In the genomic region with DNA sequence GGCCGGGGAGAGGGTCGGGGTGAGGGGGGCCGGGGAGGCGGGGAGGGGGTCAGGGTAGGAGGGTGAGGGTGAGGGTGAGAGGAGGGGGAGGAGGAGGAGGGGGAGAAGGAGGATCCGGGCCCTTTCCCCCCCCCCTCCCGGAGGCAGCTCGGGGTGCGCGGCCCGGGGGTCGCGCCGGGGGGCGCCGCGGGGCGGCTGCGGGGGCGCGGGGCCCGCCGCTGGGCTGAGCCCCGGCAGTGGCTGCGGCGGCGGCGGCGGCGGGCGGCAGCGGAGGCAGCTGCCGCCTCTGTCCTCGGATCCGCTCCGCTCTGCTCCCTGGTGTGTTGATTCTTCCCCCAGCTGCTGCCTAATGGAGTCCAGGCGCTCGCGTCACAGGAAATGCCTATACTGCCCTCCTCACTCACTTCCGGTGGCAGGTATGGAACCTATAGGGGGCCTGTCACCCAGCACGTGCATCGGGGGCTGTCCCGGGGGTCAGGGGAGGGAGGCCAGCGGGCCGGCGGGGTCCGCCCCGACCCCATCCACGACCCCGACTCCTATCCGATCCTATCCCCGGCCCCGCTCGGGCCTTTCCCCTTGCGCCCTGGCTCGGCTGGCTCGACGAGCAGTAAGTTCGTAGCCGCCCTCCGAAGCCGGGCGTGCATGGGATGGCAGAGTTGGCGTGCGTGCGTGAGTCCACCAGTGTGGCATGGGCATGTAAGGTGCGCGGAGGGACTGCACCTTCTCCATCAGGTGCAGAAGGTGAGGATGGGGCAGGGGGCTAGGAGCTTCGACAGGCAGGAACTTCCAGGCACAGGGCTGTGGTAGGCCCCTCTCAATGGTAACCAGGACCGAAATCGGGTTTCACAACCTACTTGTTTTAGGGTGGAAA, we compare ENCODE assay signal across 8 cellular contexts. TPM values are rescaled to one million over a fixed set of nuclear protein-coding genes. Genes with fewer than 3 reads are reported as not detected.
A peak's percentile ranks its signal among the peaks of the same experiment; 100 is the strongest.
DNase-seq lines count a peak whose midpoint lies in the region; ATAC-seq and TF ChIP-seq lines count a peak whose summit lies in the region.

Gene WDR26 (minus strand): TSS at position 351 of the 871 bp plus-strand sequence.

- peak in 2 of 4 experiments; percentile 33 to 55 for TF ChIP-seq CTCF in prostate gland (IDR thresholded peaks at IDR 0.05)

- under 1% methylated on average over 47 of the region's 70 CpGs for WGBS in prostate gland
- 1% methylated on average over 68 of the region's 70 CpGs for WGBS in urinary bladder

- no peaks in the 10 kb centered on the region for H3K9me3 Mint-ChIP-seq in T-helper 1 cell treated with Interleukin-12 subunit alpha and Interleukin-12 subunit beta and Interleukin-4 antibody, amounts not matched to agents 30 μg/mL and 1 μg/mL, for 36 hours

- H3K4me3 ChIP-seq in prostate gland (peak within 1 kb of the TSS; percentile 65 to 87), urinary bladder (ENCODE audit: low read depth, low read length) (peak within 1 kb of the TSS; percentile 97)

- peak within 1 kb of the TSS; percentile 93 for H3K4me3 Mint-ChIP-seq in T-helper 1 cell treated with Interleukin-12 subunit alpha and Interleukin-12 subunit beta and Interleukin-4 antibody, amounts not matched to agents 30 μg/mL and 1 μg/mL, for 36 hours

- H3K4me1 ChIP-seq in prostate gland (replicated peaks): peaks cover 8% of the 10 kb centered on the region
- no peaks in the 10 kb centered on the region for H3K4me1 ChIP-seq in urinary bladder (ENCODE audit: insufficient read depth)

- no peaks in the 10 kb centered on the region for H3K27me3 Mint-ChIP-seq in T-helper 1 cell treated with Interleukin-12 subunit alpha and Interleukin-12 subunit beta and Interleukin-4 antibody, amounts not matched to agents 30 μg/mL and 1 μg/mL, for 36 hours (ENCODE audit: low read depth)

- peak within 1 kb of the TSS; percentile 94 to 97 for H3K27ac ChIP-seq in prostate gland
- peak within 1 kb of the TSS; percentile 97 for H3K27ac ChIP-seq in urinary bladder (ENCODE audit: low read depth)

- TF ChIP-seq POLR2A in GM15510 (IDR thresholded peaks at IDR 0.05; ENCODE audit: borderline replicate concordance, extremely low read depth, insufficient read length): peak; percentile 89
- TF ChIP-seq POLR2A in prostate gland (IDR thresholded peaks at IDR 0.05): peak; percentile 80

- ATAC-seq in HG02798 (IDR thresholded peaks at IDR 0.05; ENCODE audit: poor library complexity, unreplicated experiment) (peak; percentile 92), left ventricle myocardium superior (peak; percentile 83)

- intact Hi-C loops in left ventricle myocardium superior (cut with micrococcal nuclease) (no loop called here), prostate gland (cut with DNase I) (loop anchor here (1.0 kb wide), 1 partner anchor 23 kb away; no protein-coding TSS in a partner anchor)

- H3K9me3 ChIP-seq in prostate gland: no peaks in the 10 kb centered on the region

- H3K27me3 ChIP-seq in prostate gland (replicated peaks; ENCODE audit: insufficient read depth): no peaks in the 10 kb centered on the region

- peak within 1 kb of the TSS; percentile 95 for H3K27ac Mint-ChIP-seq in T-helper 1 cell treated with Interleukin-12 subunit alpha and Interleukin-12 subunit beta and Interleukin-4 antibody, amounts not matched to agents 30 μg/mL and 1 μg/mL, for 36 hours

- DNase-seq in NCI-H146 treated with DMSO at 0.1 percent for 48 hours (lab: John Stamatoyannopoulos, UW; ENCODE audit: unreplicated experiment) (peak; percentile 87), amniotic epithelial cell (ENCODE audit: low read depth) (peak; percentile 77), left ventricle myocardium superior (peak; percentile 84), prostate gland (ENCODE audit: low spot score) (peak; percentile 88)

- H3K36me3 Mint-ChIP-seq in T-helper 1 cell treated with Interleukin-12 subunit alpha and Interleukin-12 subunit beta and Interleukin-4 antibody, amounts not matched to agents 30 μg/mL and 1 μg/mL, for 36 hours (ENCODE audit: low read depth): peaks cover 25% of the 10 kb centered on the region

- H3K4me1 Mint-ChIP-seq in T-helper 1 cell treated with Interleukin-12 subunit alpha and Interleukin-12 subunit beta and Interleukin-4 antibody, amounts not matched to agents 30 μg/mL and 1 μg/mL, for 36 hours (ENCODE audit: low read depth): peaks cover 39% of the 10 kb centered on the region

- H3K36me3 ChIP-seq in prostate gland (no peaks in the 10 kb centered on the region), urinary bladder (ENCODE audit: insufficient read depth) (no peaks in the 10 kb centered on the region)

RNA-seq across cellular contexts. Expression of gene WDR26, which starts in this region (rescaled TPM):
- 62.9 TPM for total RNA-seq in left ventricle myocardium superior
- total RNA-seq in prostate gland: 10 to 100 TPM; 50.7 to 72.9 TPM
- 121 TPM for total RNA-seq in urinary bladder
- polyA plus RNA-seq in urinary bladder: 35.5 TPM

Comparison
In these comparisons a context has a peak if more than half of its experiments do, and no peak if none do; other contexts are left out.
1. Peak in every context shown above with its lines: DNase-seq, ATAC-seq, H3K4me3 ChIP-seq and H3K27ac ChIP-seq.